In genomic region chr16:89122322-89122831, GRCh38 we compare ENCODE assay signal across 9 cellular contexts. TPM values are rescaled to one million over a fixed set of nuclear protein-coding genes. Genes with fewer than 3 reads are reported as not detected.
DNase-seq lines count a peak whose midpoint lies in the region; ATAC-seq and TF ChIP-seq lines count a peak whose summit lies in the region.
"Had no signal": no experiment of that assay in that cellular context is flagged by ENCODE, and none has a peak within 500 bp of the region (broad histone marks: within the 10 kb centered on the region; RNA-seq: fewer than 3 reads in every experiment).

No MANE protein-coding gene starts in this region.

- H3K4me1 ChIP-seq in osteoblast (ENCODE audit: insufficient read depth, low read length): no peaks in the 10 kb centered on the region
- no peaks in the 10 kb centered on the region for H3K4me1 ChIP-seq in uterus

- no peak for TF ChIP-seq POLR2A in uterus (IDR thresholded peaks at IDR 0.05)

- H4K20me1 ChIP-seq in osteoblast (ENCODE audit: insufficient read depth, low read length): no peaks in the 10 kb centered on the region

- H3K27ac Mint-ChIP-seq in osteocyte (ENCODE audit: unreplicated experiment): no peak overlapping the region

- peaks cover 30% of the 10 kb centered on the region for H3K36me3 Mint-ChIP-seq in osteocyte (ENCODE audit: unreplicated experiment)

- peak; percentile 68 for DNase-seq in GM12865 (ENCODE audit: low read depth)
- DNase-seq in NCI-H2029 treated with DMSO at 0.1 percent for 48 hours (lab: John Stamatoyannopoulos, UW): peak; percentile 18
- DNase-seq in activated T-cell treated with anti-CD3 and anti-CD28 coated beads for 4 hours: peak; percentile 56
- peak; percentile 81 for DNase-seq in osteoblast (ENCODE audit: insufficient read length, low spot score, missing footprints)
- no peak for DNase-seq in NCI-H524 treated with DMSO at 0.1 percent for 48 hours (lab: John Stamatoyannopoulos, UW)
- no peak for DNase-seq in uterus
- no peak for DNase-seq in osteocyte (ENCODE audit: extremely low spot score, unreplicated experiment)

- no peaks in the 10 kb centered on the region for H3K79me2 ChIP-seq in osteoblast (ENCODE audit: insufficient read depth, low read length)

- H3K9me3 Mint-ChIP-seq in osteocyte (ENCODE audit: unreplicated experiment): no peaks in the 10 kb centered on the region

- intact Hi-C loops in uterus (cut with DNase I; ENCODE audit: low total_unique reads): no loop called here

- H3K27me3 ChIP-seq in osteoblast (ENCODE audit: insufficient read depth, low read length) (no peaks in the 10 kb centered on the region), uterus (no peaks in the 10 kb centered on the region)

- no peak overlapping the region for H3K27ac ChIP-seq in osteoblast (ENCODE audit: low read depth, low read length)
- H3K27ac ChIP-seq in uterus: no peak overlapping the region

- ATAC-seq in HG03354 (IDR thresholded peaks at IDR 0.05; ENCODE audit: poor library complexity, severe bottlenecking, unreplicated experiment): no peak

- H2AFZ ChIP-seq in osteoblast (ENCODE audit: low read length): no peak overlapping the region

- H3K9me3 ChIP-seq in osteoblast (ENCODE audit: low read depth, low read length): no peaks in the 10 kb centered on the region
- no peaks in the 10 kb centered on the region for H3K9me3 ChIP-seq in uterus

- TF ChIP-seq CTCF in GM12865 (IDR thresholded peaks at IDR 0.05; ENCODE audit: insufficient read depth, low read depth, low read length, missing control alignments) (no peak), osteoblast (IDR thresholded peaks at IDR 0.05; ENCODE audit: extremely low read depth, low read depth, low read length) (no peak), uterus (IDR thresholded peaks at IDR 0.05) (no peak), osteocyte (IDR thresholded peaks at IDR 0.05) (no peak)

- no peak overlapping the region for H3K4me2 ChIP-seq in osteoblast (ENCODE audit: insufficient read depth, low read length)

- no peak overlapping the region for H3K4me3 ChIP-seq in GM12865 (ENCODE audit: low read depth, low read length)
- H3K4me3 ChIP-seq in osteoblast (ENCODE audit: insufficient read depth, low read length): no peak overlapping the region
- no peak overlapping the region for H3K4me3 ChIP-seq in uterus

- H3K4me3 Mint-ChIP-seq in osteocyte (ENCODE audit: unreplicated experiment): no peak overlapping the region

- H3K4me1 Mint-ChIP-seq in osteocyte (ENCODE audit: unreplicated experiment): no peaks in the 10 kb centered on the region

- H3K36me3 ChIP-seq in osteoblast (ENCODE audit: insufficient read depth, low read length) (peaks cover 21% of the 10 kb centered on the region), uterus (no peaks in the 10 kb centered on the region)

- no peaks in the 10 kb centered on the region for H3K27me3 Mint-ChIP-seq in osteocyte (ENCODE audit: unreplicated experiment)

RNA-seq across cellular contexts. Expression of gene ACSF3, which starts 28.7 kb away (rescaled TPM):
- total RNA-seq in osteoblast (25.6 and 29.3 TPM in 2 replicates), uterus (10 to 100 TPM in 3 of 4 donors, 1 to 10 TPM in 1; 7.4 to 39.0 (median 18.2) TPM), osteocyte (26.2 and 33.5 TPM in 2 replicates)

RNA-seq across cellular contexts. Expression of gene CDH15, which starts 49.2 kb away (rescaled TPM):
- total RNA-seq in osteoblast (1.5 and 2.2 TPM in 2 replicates), uterus (under 1 TPM in 1 of 4 donors, not detected in 3; 0.21 TPM), osteocyte (0.13 and 0.35 TPM in 2 replicates)
- total RNA-seq: activated CD8-positive, alpha-beta memory T cell treated with anti-CD3 and anti-CD28 coated beads for 36 hours had no signal

Comparison
In these comparisons a context has a peak if more than half of its experiments do, and no peak if none do; other contexts are left out.
1. DNase-seq: peak in GM12865 (single experiment), NCI-H2029 treated with DMSO at 0.1 percent for 48 hours (single experiment), activated T-cell treated with anti-CD3 and anti-CD28 coated beads for 4 hours (single experiment) and osteoblast (single experiment); none in NCI-H524 treated with DMSO at 0.1 percent for 48 hours (single experiment), uterus (0 of 2) and osteocyte (single experiment).